Comparison of ENCODE assay signal across 2 cellular contexts in the genomic region with DNA sequence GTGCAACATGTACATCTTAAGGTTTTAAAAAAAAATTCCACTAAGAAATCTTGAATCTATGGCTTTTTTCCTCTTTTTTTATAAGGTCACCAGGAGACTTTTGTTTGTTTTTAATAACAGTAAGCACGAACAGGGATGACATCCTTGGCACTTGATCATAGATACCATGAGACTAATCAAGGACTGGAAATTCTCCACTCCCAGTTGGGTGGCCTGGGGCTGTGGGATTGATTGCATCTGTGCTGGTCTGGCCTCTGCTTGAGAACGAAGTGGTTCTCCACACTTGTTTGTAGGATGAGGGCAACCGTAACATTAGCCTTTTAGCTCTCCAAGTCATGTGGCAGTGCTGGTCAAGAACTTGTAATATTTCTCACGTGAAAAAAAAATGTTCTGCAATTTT.
A peak's percentile ranks its signal among the peaks of the same experiment; 100 is the strongest.
TF ChIP-seq lines count a peak whose summit lies in the region.

No MANE protein-coding gene starts in this region.

TF ChIP-seq in A549, 52 proteins besides CTCF, POLR2A, EP300 and RAD21:
- no peak for TF ChIP-seq MAZ (IDR thresholded peaks at IDR 0.05; ENCODE audit: borderline replicate concordance, low read depth, low read length)
- TF ChIP-seq SMC3 (IDR thresholded peaks at IDR 0.05), result no peak
- no peak for TF ChIP-seq KDM1A (IDR thresholded peaks at IDR 0.05; ENCODE audit: low read depth)
- no peak for TF ChIP-seq ZNF302 (CRISPR knock-in tag; IDR thresholded peaks at IDR 0.05)
- TF ChIP-seq MYC (IDR thresholded peaks at IDR 0.05; ENCODE audit: borderline replicate concordance, low read length), result no peak
- TF ChIP-seq MAFK (IDR thresholded peaks at IDR 0.05; ENCODE audit: partially characterized antibody), result no peak

TF ChIP-seq in HEK293, 187 proteins besides CTCF, POLR2A, EP300 and RAD21:
- TF ChIP-seq, protein P1, sequence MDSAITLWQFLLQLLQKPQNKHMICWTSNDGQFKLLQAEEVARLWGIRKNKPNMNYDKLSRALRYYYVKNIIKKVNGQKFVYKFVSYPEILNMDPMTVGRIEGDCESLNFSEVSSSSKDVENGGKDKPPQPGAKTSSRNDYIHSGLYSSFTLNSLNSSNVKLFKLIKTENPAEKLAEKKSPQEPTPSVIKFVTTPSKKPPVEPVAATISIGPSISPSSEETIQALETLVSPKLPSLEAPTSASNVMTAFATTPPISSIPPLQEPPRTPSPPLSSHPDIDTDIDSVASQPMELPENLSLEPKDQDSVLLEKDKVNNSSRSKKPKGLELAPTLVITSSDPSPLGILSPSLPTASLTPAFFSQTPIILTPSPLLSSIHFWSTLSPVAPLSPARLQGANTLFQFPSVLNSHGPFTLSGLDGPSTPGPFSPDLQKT (IDR thresholded peaks at IDR 0.05; ENCODE audit: borderline replicate concordance, low read depth, low read length), result no peak
- TF ChIP-seq ZNF76 (tag by site-specific recombination; IDR thresholded peaks at IDR 0.05; ENCODE audit: borderline replicate concordance, low read depth) (no peak), ZXDB (tag by site-specific recombination; IDR thresholded peaks at IDR 0.05) (no peak), ZBTB17 (tag by site-specific recombination; IDR thresholded peaks at IDR 0.05) (peak; percentile 37; the same call in 1 of the 2 replicates), ZNF19 (tag by site-specific recombination; IDR thresholded peaks at IDR 0.05; ENCODE audit: low read depth) (no peak), ZNF626 (tag by site-specific recombination; IDR thresholded peaks at IDR 0.05) (no peak), ZNF248 (tag by site-specific recombination; IDR thresholded peaks at IDR 0.05) (no peak), HOXD13 (CRISPR knock-in tag; IDR thresholded peaks at IDR 0.05; ENCODE audit: borderline replicate concordance) (no peak), KLF8 (tag by site-specific recombination; IDR thresholded peaks at IDR 0.05) (no peak), KLF1 (tag by site-specific recombination; IDR thresholded peaks at IDR 0.05) (no peak), FEZF1 (tag by site-specific recombination; IDR thresholded peaks at IDR 0.05) (0 out of 2 replicates have a peak, but pooled peaks have one; percentile 16), ZNF654 (tag by site-specific recombination; IDR thresholded peaks at IDR 0.05; ENCODE audit: low read depth) (no peak), ZNF555 (tag by site-specific recombination; conservative IDR thresholded peaks at IDR 0.05) (no peak), ZNF169 (tag by site-specific recombination; IDR thresholded peaks at IDR 0.05) (no peak), ZNF221 (tag by site-specific recombination; IDR thresholded peaks at IDR 0.05; ENCODE audit: borderline replicate concordance) (no peak)
- TF ChIP-seq, protein P2, sequence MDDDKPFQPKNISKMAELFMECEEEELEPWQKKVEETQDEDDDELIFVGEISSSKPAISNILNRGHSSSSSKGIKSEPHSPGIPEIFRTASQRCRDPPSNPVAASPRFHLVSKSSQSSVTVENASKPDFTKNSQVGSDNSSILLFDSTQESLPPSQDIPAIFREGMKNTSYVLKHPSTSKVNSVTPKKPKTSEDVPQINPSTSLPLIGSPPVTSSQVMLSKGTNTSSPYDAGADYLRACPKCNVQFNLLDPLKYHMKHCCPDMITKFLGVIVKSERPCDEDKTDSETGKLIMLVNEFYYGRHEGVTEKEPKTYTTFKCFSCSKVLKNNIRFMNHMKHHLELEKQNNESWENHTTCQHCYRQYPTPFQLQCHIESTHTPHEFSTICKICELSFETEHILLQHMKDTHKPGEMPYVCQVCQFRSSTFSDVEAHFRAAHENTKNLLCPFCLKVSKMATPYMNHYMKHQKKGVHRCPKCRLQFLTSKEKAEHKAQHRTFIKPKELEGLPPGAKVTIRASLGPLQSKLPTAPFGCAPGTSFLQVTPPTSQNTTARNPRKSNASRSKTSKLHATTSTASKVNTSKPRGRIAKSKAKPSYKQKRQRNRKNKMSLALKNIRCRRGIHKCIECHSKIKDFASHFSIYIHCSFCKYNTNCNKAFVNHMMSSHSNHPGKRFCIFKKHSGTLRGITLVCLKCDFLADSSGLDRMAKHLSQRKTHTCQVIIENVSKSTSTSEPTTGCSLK (tag by site-specific recombination; IDR thresholded peaks at IDR 0.05), result no peak
- TF ChIP-seq, protein P3, sequence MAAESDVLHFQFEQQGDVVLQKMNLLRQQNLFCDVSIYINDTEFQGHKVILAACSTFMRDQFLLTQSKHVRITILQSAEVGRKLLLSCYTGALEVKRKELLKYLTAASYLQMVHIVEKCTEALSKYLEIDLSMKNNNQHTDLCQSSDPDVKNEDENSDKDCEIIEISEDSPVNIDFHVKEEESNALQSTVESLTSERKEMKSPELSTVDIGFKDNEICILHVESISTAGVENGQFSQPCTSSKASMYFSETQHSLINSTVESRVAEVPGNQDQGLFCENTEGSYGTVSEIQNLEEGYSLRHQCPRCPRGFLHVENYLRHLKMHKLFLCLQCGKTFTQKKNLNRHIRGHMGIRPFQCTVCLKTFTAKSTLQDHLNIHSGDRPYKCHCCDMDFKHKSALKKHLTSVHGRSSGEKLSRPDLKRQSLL (tag by site-specific recombination; IDR thresholded peaks at IDR 0.05), result no peak
